Comparison of ENCODE assay signal across 28 cellular contexts in genomic region chr10:73060173-73060572, GRCh38. TPM values are rescaled to one million over a fixed set of nuclear protein-coding genes. Genes with fewer than 3 reads are reported as not detected.
DNase-seq lines count a peak whose midpoint lies in the region; ATAC-seq, FAIRE-seq and TF ChIP-seq lines count a peak whose summit lies in the region.
"Had no signal": no experiment of that assay in that cellular context is flagged by ENCODE, and none has a peak within 500 bp of the region (broad histone marks: within the 10 kb centered on the region; RNA-seq: fewer than 3 reads in every experiment).

No MANE protein-coding gene starts in this region.

- peaks cover 20% of the 10 kb centered on the region; the same call in 1 of the 2 replicates for H4K20me1 ChIP-seq in HepG2 (ENCODE audit: insufficient read depth, low read length)

- H3K9me3 Mint-ChIP-seq in T-helper 2 cell treated with Interferon-gamma antibody and Interleukin-4, amounts not matched to agents 5 μg/mL and 100 μg/mL, for 36 hours = no peaks in the 10 kb centered on the region
- H3K9me3 Mint-ChIP-seq in effector memory CD8-positive, alpha-beta T cell = no peaks in the 10 kb centered on the region
- H3K9me3 Mint-ChIP-seq: CD4-positive, alpha-beta T cell had no signal

- no peak overlapping the region for H3K9ac ChIP-seq in HepG2 (ENCODE audit: insufficient read depth, low read depth, low read length)
- H3K9ac ChIP-seq: parathyroid adenoma had no signal

- no peaks in the 10 kb centered on the region for H3K27me3 ChIP-seq in heart left ventricle
- no peaks in the 10 kb centered on the region for H3K27me3 ChIP-seq in HepG2 (ENCODE audit: control insufficient read depth in 1 of 2, insufficient read depth in 2 of 2, low read length in 2 of 2)
- H3K27me3 ChIP-seq: dorsolateral prefrontal cortex, tibial nerve had no signal

- BruUV-seq in HepG2 (replicated peaks; lab: Mats Ljungman, UMichigan) = no TSS peak

- H3K36me3 ChIP-seq in heart left ventricle = peaks cover 0 to 86% (median 60%) of the 10 kb centered on the region in 9 donors
- peaks cover 7 to 51% of the 10 kb centered on the region in 2 experiments for H3K36me3 ChIP-seq in HepG2 (replicated peaks in 1 of 2; ENCODE audit: control insufficient read depth in 1 of 2, insufficient read depth in 2 of 2, low read length in 2 of 2)

- peak overlapping the region; percentile 34 for H3K4me3 Mint-ChIP-seq in T-helper 2 cell treated with Interferon-gamma antibody and Interleukin-4, amounts not matched to agents 5 μg/mL and 100 μg/mL, for 36 hours
- H3K4me3 Mint-ChIP-seq in effector memory CD8-positive, alpha-beta T cell = no peak overlapping the region
- H3K4me3 Mint-ChIP-seq: CD4-positive, alpha-beta T cell had no signal

- peak overlapping the region; percentile 82 for H3K27ac Mint-ChIP-seq in T-helper 2 cell treated with Interferon-gamma antibody and Interleukin-4, amounts not matched to agents 5 μg/mL and 100 μg/mL, for 36 hours
- H3K27ac Mint-ChIP-seq in effector memory CD8-positive, alpha-beta T cell = peak overlapping the region; percentile 27 to 81

- H3K27ac ChIP-seq in heart left ventricle (peak overlapping the region in 10 of 12 donors; percentile 1 to 70 (median 49)), HepG2 (ENCODE audit: extremely low read length, insufficient read depth, low read length) (no peak overlapping the region)
- H3K27ac ChIP-seq: dorsolateral prefrontal cortex, epithelial cell of prostate, parathyroid adenoma, tibial nerve, VCaP had no signal

- TF ChIP-seq POLR2A in heart left ventricle (IDR thresholded peaks at IDR 0.05) (no peak), HepG2 (IDR thresholded peaks at IDR 0.05; ENCODE audit: insufficient read depth in 1 of 2, low read depth in 2 of 2, low read length in 2 of 2) (no peak)

- 60 to 75% (median 72%) methylated on average over 1 of the region's 1 CpG for WGBS in heart left ventricle, 4 donors
- WGBS in HepG2 (ENCODE audit: low lambda C conversion rate) = 100% methylated on average over 1 of the region's 1 CpG

- intact Hi-C loops in heart left ventricle (cut with DNase I) = loop anchor here in 4 of 10 donors (10.0 kb wide), 1 partner anchor 695 kb away; no protein-coding TSS in a partner anchor
- intact Hi-C loops in cardiac septum (cut with DNase I) = no loop called here
- intact Hi-C loops in HepG2 (cut with micrococcal nuclease; ENCODE audit: unreplicated experiment) = loop anchor here (10.0 kb wide), 1 partner anchor 685 kb away; no protein-coding TSS in a partner anchor

- in situ Hi-C loops in HepG2 (cut with HindIII; ENCODE audit: extremely low pct_ligation_motif_present, low pct_unique_long_range_greater_than_20kb) = no loop called here

- TF ChIP-seq CTCF in heart left ventricle (IDR thresholded peaks at IDR 0.05) = no peak
- no peak for TF ChIP-seq CTCF in HepG2 (CRISPR knock-in tag; IDR thresholded peaks at IDR 0.05)

- no peak for FAIRE-seq in HepG2 (lab: Jason Lieb, UNC)
- FAIRE-seq: GM12891 had no signal

- peaks cover 0 to 21% (median 11%) of the 10 kb centered on the region in 12 donors for H3K4me1 ChIP-seq in heart left ventricle
- H3K4me1 ChIP-seq in HepG2 (ENCODE audit: insufficient read depth, low read length) = peaks cover 19% of the 10 kb centered on the region; the same call in 1 of the 2 replicates
- H3K4me1 ChIP-seq: parathyroid adenoma, tibial nerve had no signal

- no peak for TF ChIP-seq RAD21 in HepG2 (CRISPR knock-in tag; IDR thresholded peaks at IDR 0.05)

- POLR2A ChIA-PET in HepG2 (lab: Yijun Ruan, JAX) = interaction anchor here (1.7 kb wide), 1 partner anchor 37 kb away, joined by 4 read pairs; the partner anchor contains the start of gene P4HA1

- CTCF ChIA-PET in HepG2 (lab: Yijun Ruan, JAX; ENCODE audit: low intra/inter-chr PET ratio, low total read pairs) = no interaction called here

- H3K4me2 ChIP-seq in HepG2 (ENCODE audit: low read depth, low read length) = no peak overlapping the region

- peak in 2 of 4 donors; percentile 21 to 29 for ATAC-seq in heart left ventricle
- no peak for ATAC-seq in effector memory CD8-positive, alpha-beta T cell (replicated peaks)
- ATAC-seq in stimulated activated naive CD8-positive, alpha-beta T cell treated with anti-CD3 and anti-CD28 coated beads, Interleukin-15, Interleukin-2, amounts not matched to agents 100 U/mL and 50 U/mL, for 24 hours = peak; percentile 76
- no peak for ATAC-seq in HepG2
- no peak for ATAC-seq in GM18498 (IDR thresholded peaks at IDR 0.05; ENCODE audit: unreplicated experiment)

- peaks cover 14% of the 10 kb centered on the region for H3K4me1 Mint-ChIP-seq in T-helper 2 cell treated with Interferon-gamma antibody and Interleukin-4, amounts not matched to agents 5 μg/mL and 100 μg/mL, for 36 hours (ENCODE audit: low read depth)
- H3K4me1 Mint-ChIP-seq in effector memory CD8-positive, alpha-beta T cell (ENCODE audit: low read depth in 2 of 2) = peaks cover 5 to 8% of the 10 kb centered on the region in 2 donors

- no peak overlapping the region for H3K4me3 ChIP-seq in heart left ventricle
- H3K4me3 ChIP-seq in HepG2 (replicated peaks in 1 of 3; ENCODE audit: insufficient read depth in 1 of 3, low read depth in 2 of 3, low read length in 3 of 3) = no peak overlapping the region
- H3K4me3 ChIP-seq: dorsolateral prefrontal cortex, lung, tibial nerve had no signal

- H3K36me3 Mint-ChIP-seq in T-helper 2 cell treated with Interferon-gamma antibody and Interleukin-4, amounts not matched to agents 5 μg/mL and 100 μg/mL, for 36 hours (ENCODE audit: low read depth) = peaks cover 51% of the 10 kb centered on the region
- peaks cover 29% of the 10 kb centered on the region for H3K36me3 Mint-ChIP-seq in effector memory CD8-positive, alpha-beta T cell (ENCODE audit: insufficient read depth)

- no peaks in the 10 kb centered on the region for H3K27me3 Mint-ChIP-seq in T-helper 2 cell treated with Interferon-gamma antibody and Interleukin-4, amounts not matched to agents 5 μg/mL and 100 μg/mL, for 36 hours (ENCODE audit: low read depth)
- no peaks in the 10 kb centered on the region for H3K27me3 Mint-ChIP-seq in effector memory CD8-positive, alpha-beta T cell
- H3K27me3 Mint-ChIP-seq: CD4-positive, alpha-beta T cell had no signal

- DNase-seq in heart left ventricle (no peak), cardiac septum (ENCODE audit: low spot score) (no peak), HepG2 (ENCODE audit: low spot score) (no peak), NCI-H1436 (lab: John Stamatoyannopoulos, UW) (no peak)
- DNase-seq in T-helper 2 cell treated with Interferon-gamma antibody and Interleukin-4, amounts not matched to agents 5 μg/mL and 100 μg/mL, for 36 hours (ENCODE audit: low spot score) = no peak
- DNase-seq in effector memory CD8-positive, alpha-beta T cell = no peak
- DNase-seq in stimulated activated naive CD8-positive, alpha-beta T cell treated with anti-CD3 and anti-CD28 coated beads, Interleukin-15, Interleukin-2, amounts not matched to agents 100 U/mL and 50 U/mL, for 24 hours = no peak
- DNase-seq: amygdala; caudate nucleus; CD4-positive, alpha-beta T cell; DMS53; dorsolateral prefrontal cortex; GOT3; islet precursor cell; KG1; MV-4-11; NCI-H187; NCI-H774; OCI-M1; stimulated activated CD4-positive, alpha-beta T cell treated with anti-CD3 and anti-CD28 coated beads, Interleukin-2, amount 100 ng/mL, for 24 hours; stimulated activated naive CD4-positive, alpha-beta T cell treated with Interleukin-2 at 50 U/mL for 16 hours had no signal

- TF ChIP-seq EP300 in HepG2 (IDR thresholded peaks at IDR 0.05; ENCODE audit: low read depth in 2 of 2, low read length in 2 of 2) (no peak), HepG2 (CRISPR knock-in tag; IDR thresholded peaks at IDR 0.05; ENCODE audit: borderline replicate concordance) (no peak)

- H3K9me3 ChIP-seq in heart left ventricle (no peaks in the 10 kb centered on the region), HepG2 (ENCODE audit: low read length) (no peaks in the 10 kb centered on the region)
- H3K9me3 ChIP-seq: tibial nerve had no signal

- no peak overlapping the region for H2AFZ ChIP-seq in HepG2 (ENCODE audit: low read length)
- H2AFZ ChIP-seq: parathyroid adenoma had no signal

- no peaks in the 10 kb centered on the region for H3K79me2 ChIP-seq in HepG2 (ENCODE audit: insufficient read depth, low read length)
- H3K79me2 ChIP-seq: parathyroid adenoma had no signal

RNA-seq across cellular contexts. Expression of gene P4HA1, which starts 36.5 kb away (rescaled TPM):
- total RNA-seq in heart left ventricle (10 to 100 TPM; 44.5 to 71.7 (median 54.2) TPM), cardiac septum (54.8 TPM), HepG2 (2016; rRNA removed; fragmentation: Illumina TruSeq; extraction: Trizol) (39.0 and 63.1 TPM in 2 replicates)
- polyA plus RNA-seq in heart left ventricle (10 to 100 TPM; 18.0 to 33.6 TPM), HepG2 (2011; rRNA removed) (137 and 196 TPM in 2 replicates)
- 11.3 TPM in 2 replicates for total RNA-seq in HepG2 (2016; cell fraction: cytosol; rRNA removed; fragmentation: Illumina TruSeq; extraction: Trizol; ENCODE audit: low read depth)
- 39.0 and 64.4 TPM in 2 replicates for total RNA-seq in HepG2 (2016; cell fraction: insoluble cytoplasmic fraction; rRNA removed; fragmentation: Illumina TruSeq; extraction: Trizol)
- 21.6 and 25.4 TPM in 2 replicates for total RNA-seq in HepG2 (2016; cell fraction: membrane; rRNA removed; fragmentation: Illumina TruSeq; extraction: Trizol)
- 64.0 and 71.0 TPM in 2 replicates for total RNA-seq in HepG2 (2016; cell fraction: nucleus; rRNA removed; fragmentation: Illumina TruSeq; extraction: Trizol)
- 76.6 and 126 TPM in 2 replicates for polyA plus RNA-seq in HepG2 (2011; cell fraction: cytosol; rRNA removed)
- polyA plus RNA-seq in HepG2 (2011; cell fraction: nucleus; rRNA removed) = 43.9 and 52.6 TPM in 2 replicates
- 219 and 241 TPM in 2 replicates for polyA plus RNA-seq in HepG2 (2012)
- 5.6 and 5.7 TPM in 2 replicates for polyA plus RNA-seq in HepG2 (2016; cell fraction: cytosol; fragmentation: Illumina TruSeq; extraction: Trizol; ENCODE audit: low read depth)
- polyA plus RNA-seq in HepG2 (2016; cell fraction: insoluble cytoplasmic fraction; fragmentation: Illumina TruSeq; extraction: Trizol; ENCODE audit: low read depth) = 28.0 TPM in 2 replicates
- polyA plus RNA-seq in HepG2 (2016; cell fraction: membrane; fragmentation: Illumina TruSeq; extraction: Trizol; ENCODE audit: low read depth) = 11.2 and 11.8 TPM in 2 replicates
- polyA plus RNA-seq in HepG2 (2016; cell fraction: nucleus; fragmentation: Illumina TruSeq; extraction: Trizol; ENCODE audit: insufficient read depth, low read depth) = 59.1 and 61.8 TPM in 2 replicates
- polyA minus RNA-seq in HepG2 (2011; rRNA and poly(A)+ RNA removed; ENCODE audit: low replicate concordance) = 7.7 and 38.5 TPM in 2 replicates
- polyA minus RNA-seq in HepG2 (2011; cell fraction: cytosol; rRNA and poly(A)+ RNA removed) = 92.9 and 99.9 TPM in 2 replicates
- 169 and 183 TPM in 2 replicates for polyA minus RNA-seq in HepG2 (2011; cell fraction: nucleus; rRNA and poly(A)+ RNA removed)

RNA-seq across cellular contexts. Expression of gene NUDT13, which starts 50.1 kb away (rescaled TPM):
- total RNA-seq in heart left ventricle = 1 to 10 TPM; 2.1 to 5.7 (median 3.2) TPM
- polyA plus RNA-seq in heart left ventricle = 1 to 10 TPM; 1.8 to 5.8 TPM
- 2.4 TPM for total RNA-seq in cardiac septum
- total RNA-seq in HepG2 (2016; rRNA removed; fragmentation: Illumina TruSeq; extraction: Trizol) = 2.5 and 4.2 TPM in 2 replicates
- total RNA-seq in HepG2 (2016; cell fraction: cytosol; rRNA removed; fragmentation: Illumina TruSeq; extraction: Trizol; ENCODE audit: low read depth) = 0.62 and 0.71 TPM in 2 replicates
- total RNA-seq in HepG2 (2016; cell fraction: insoluble cytoplasmic fraction; rRNA removed; fragmentation: Illumina TruSeq; extraction: Trizol) = 2.6 and 3.4 TPM in 2 replicates
- 1.4 and 1.7 TPM in 2 replicates for total RNA-seq in HepG2 (2016; cell fraction: membrane; rRNA removed; fragmentation: Illumina TruSeq; extraction: Trizol)
- 4.1 and 5.2 TPM in 2 replicates for total RNA-seq in HepG2 (2016; cell fraction: nucleus; rRNA removed; fragmentation: Illumina TruSeq; extraction: Trizol)
- polyA plus RNA-seq in HepG2 (2011; rRNA removed) = 5.0 and 6.5 TPM in 2 replicates
- polyA plus RNA-seq in HepG2 (2011; cell fraction: cytosol; rRNA removed) = 2.8 and 3.1 TPM in 2 replicates
- 8.1 and 8.8 TPM in 2 replicates for polyA plus RNA-seq in HepG2 (2011; cell fraction: nucleus; rRNA removed)
- 3.6 and 5.2 TPM in 2 replicates for polyA plus RNA-seq in HepG2 (2012)
- 0.85 and 1.0 TPM in 2 replicates for polyA plus RNA-seq in HepG2 (2016; cell fraction: cytosol; fragmentation: Illumina TruSeq; extraction: Trizol; ENCODE audit: low read depth)
- polyA plus RNA-seq in HepG2 (2016; cell fraction: insoluble cytoplasmic fraction; fragmentation: Illumina TruSeq; extraction: Trizol; ENCODE audit: low read depth) = 3.0 and 4.1 TPM in 2 replicates
- 1.5 and 1.7 TPM in 2 replicates for polyA plus RNA-seq in HepG2 (2016; cell fraction: membrane; fragmentation: Illumina TruSeq; extraction: Trizol; ENCODE audit: low read depth)
- polyA plus RNA-seq in HepG2 (2016; cell fraction: nucleus; fragmentation: Illumina TruSeq; extraction: Trizol; ENCODE audit: insufficient read depth, low read depth) = 8.3 and 9.2 TPM in 2 replicates
- 1.9 and 2.1 TPM in 2 replicates for polyA minus RNA-seq in HepG2 (2011; rRNA and poly(A)+ RNA removed; ENCODE audit: low replicate concordance)
- 1.4 and 1.5 TPM in 2 replicates for polyA minus RNA-seq in HepG2 (2011; cell fraction: cytosol; rRNA and poly(A)+ RNA removed)
- 4.6 and 4.8 TPM in 2 replicates for polyA minus RNA-seq in HepG2 (2011; cell fraction: nucleus; rRNA and poly(A)+ RNA removed)
